ENCODE assay signal across 7 cellular contexts in the genomic region with DNA sequence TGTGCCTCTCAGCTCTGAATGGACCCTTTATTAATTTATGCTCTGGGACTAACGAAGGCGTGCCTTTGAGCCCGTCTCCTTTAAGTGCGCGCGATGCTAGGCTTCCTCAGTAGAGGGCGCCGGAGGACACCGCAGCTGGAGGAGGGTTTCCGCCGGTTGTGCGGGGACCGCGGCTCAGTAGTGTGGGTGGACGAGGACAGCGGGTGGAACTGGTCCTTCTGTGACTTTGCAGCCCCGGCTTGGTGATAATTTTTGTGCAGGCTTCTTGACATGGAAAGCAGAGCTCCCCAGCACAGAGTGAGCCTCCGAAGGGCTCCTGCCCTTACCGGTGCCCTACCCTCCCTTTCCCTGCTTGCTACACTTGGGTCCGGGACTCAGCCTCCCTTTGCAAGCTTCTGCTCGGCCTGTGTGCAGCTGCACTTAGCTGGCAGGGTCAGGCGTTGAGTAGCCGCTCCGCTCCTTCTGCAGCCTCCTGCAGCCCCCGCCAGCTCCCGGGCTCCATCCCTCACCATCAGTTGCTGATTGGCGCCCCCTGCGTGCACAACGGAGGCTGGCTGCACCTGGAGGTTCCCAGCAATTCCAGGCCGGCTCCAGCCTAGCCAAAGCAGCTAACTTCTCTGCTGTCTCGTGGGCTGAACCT. TPM values are rescaled to one million over a fixed set of nuclear protein-coding genes. Genes with fewer than 3 reads are reported as not detected.
DNase-seq lines count a peak whose midpoint lies in the region; ATAC-seq and TF ChIP-seq lines count a peak whose summit lies in the region.

No MANE protein-coding gene starts in this region.

- H3K4me1 ChIP-seq in gastrocnemius medialis, result peaks cover 0 to 7% of the 10 kb centered on the region in 2 donors

- no peaks in the 10 kb centered on the region for H3K36me3 Mint-ChIP-seq in brain

- H3K27me3 ChIP-seq in gastrocnemius medialis, result peaks cover 0 to 7% (median 0%) of the 10 kb centered on the region in 3 donors

- H3K27ac Mint-ChIP-seq in brain, result peak overlapping the region; percentile 53 to 97 (median 90)

- H3K4me3 Mint-ChIP-seq in brain, result peak overlapping the region; percentile 89 to 94 (median 91)

- intact Hi-C loops in gastrocnemius medialis (cut with DNase I; ENCODE audit: low total_unique reads), result loop anchor here (10.0 kb wide), 1 partner anchor 1511 kb away; no protein-coding TSS in a partner anchor

- H3K9me3 ChIP-seq in gastrocnemius medialis, result no peaks in the 10 kb centered on the region

- DNase-seq in NCI-H146 treated with DMSO at 0.1 percent for 48 hours (lab: John Stamatoyannopoulos, UW; ENCODE audit: unreplicated experiment) (peak; percentile 45), UCSD-AML1 (lab: John Stamatoyannopoulos, UW; ENCODE audit: unreplicated experiment) (peak; percentile 74), gastrocnemius medialis (peak; percentile 34 to 42)

- peak overlapping the region; percentile 44 for H3K4me3 ChIP-seq in iPS-11a (ENCODE audit: low read depth, low read length)
- peak overlapping the region; percentile 45 to 63 (median 50) for H3K4me3 ChIP-seq in gastrocnemius medialis

- peaks cover 9% of the 10 kb centered on the region for H3K27me3 Mint-ChIP-seq in brain

- H3K27ac ChIP-seq in gastrocnemius medialis, result no peak overlapping the region

- in situ Hi-C loops in gastrocnemius medialis (cut with MboI; ENCODE audit: low sequenced_read_pairs in 4 of 4), result no loop called here

- H3K4me1 Mint-ChIP-seq in brain, result peaks cover 39% of the 10 kb centered on the region

- no peaks in the 10 kb centered on the region for H3K36me3 ChIP-seq in gastrocnemius medialis

- ATAC-seq in GM18505 (IDR thresholded peaks at IDR 0.05; ENCODE audit: unreplicated experiment) (peak; percentile 94), HG02870 (IDR thresholded peaks at IDR 0.05; ENCODE audit: unreplicated experiment) (peak; percentile 90), gastrocnemius medialis (peak; percentile 70 to 75)

- H3K9me3 Mint-ChIP-seq in brain, result peaks cover 0 to 3% (median 0%) of the 10 kb centered on the region in 5 experiments

- TF ChIP-seq POLR2A in GM18505 (IDR thresholded peaks at IDR 0.05; ENCODE audit: borderline replicate concordance, extremely low read depth, insufficient read depth, insufficient read length) (no peak), gastrocnemius medialis (IDR thresholded peaks at IDR 0.05) (no peak)

- TF ChIP-seq CTCF in brain (conservative IDR thresholded peaks at IDR 0.05) (peak; percentile 83 to 91), gastrocnemius medialis (IDR thresholded peaks at IDR 0.05 in 4 of 5, conservative IDR thresholded peaks at IDR 0.05 in 1 of 5) (peak in 3 of 5 experiments; percentile 58 to 76 (median 61))

RNA-seq across cellular contexts. Expression of gene BOD1L1, which starts 26.8 kb away (rescaled TPM):
- 6.2 TPM for polyA plus RNA-seq in brain (ENCODE audit: insufficient read depth, low read depth, low replicate concordance)
- total RNA-seq in gastrocnemius medialis, result 10 to 100 TPM; 11.9 to 14.7 (median 13.0) TPM
